Comparison of ENCODE assay signal across 19 cellular contexts in genomic region chr5:171369056-171369455, GRCh38. TPM values are rescaled to one million over a fixed set of nuclear protein-coding genes. Genes with fewer than 3 reads are reported as not detected.
DNase-seq lines count a peak whose midpoint lies in the region; ATAC-seq and TF ChIP-seq lines count a peak whose summit lies in the region.
"Had no signal": no experiment of that assay in that cellular context is flagged by ENCODE, and none has a peak within 500 bp of the region (broad histone marks: within the 10 kb centered on the region; RNA-seq: fewer than 3 reads in every experiment).

No MANE protein-coding gene starts in this region.

- intact Hi-C loops in mucosa of descending colon (cut with DNase I, micrococcal nuclease) = no loop called here
- intact Hi-C loops in transverse colon (cut with DNase I; ENCODE audit: low total_unique reads) = no loop called here

- peak; percentile 36 for DNase-seq in activated effector memory CD4-positive, alpha-beta T cell treated with anti-CD3 and anti-CD28 coated beads, Interleukin-2, amount 50 U/mL, for 16 hours
- no peak for DNase-seq in activated effector memory CD4-positive, alpha-beta T cell treated with Interleukin-2 at 50 U/mL for 16 hours
- DNase-seq in islet precursor cell (peak; percentile 51), mucosa of descending colon (peak in 2 of 3 donors; percentile 31 to 42), transverse colon (peak; percentile 28), T-helper 9 cell (no peak), ACHN (no peak)
- DNase-seq: 8988T; Calu3; CD8-positive, alpha-beta T cell; DMS79 treated with DMSO at 0.1 percent for 48 hours; GM23248; H7; HFFc6; IMR-90 had no signal

- WGBS in transverse colon (ENCODE audit: low coverage in 1 of 2), 2 donors = 54 to 75% methylated on average over 5 to 6 of the region's 6 CpGs

- H3K9me3 ChIP-seq in mucosa of descending colon = no peaks in the 10 kb centered on the region
- no peaks in the 10 kb centered on the region for H3K9me3 ChIP-seq in transverse colon
- H3K9me3 ChIP-seq: BLaER1 treated with 17β-estradiol and CSF1 and Interleukin-3, amounts not matched to agents 10 nM and 100 nM had no signal

- peak; percentile 56 for ATAC-seq in mucosa of descending colon
- no peak for ATAC-seq in GM18519 (IDR thresholded peaks at IDR 0.05; ENCODE audit: low FRiP score, unreplicated experiment)
- ATAC-seq: CD8-positive, alpha-beta T cell; GM12878; HCT116 had no signal

- peaks cover 3% of the 10 kb centered on the region for H3K27me3 ChIP-seq in transverse colon
- H3K27me3 ChIP-seq: BLaER1 treated with 17β-estradiol and CSF1 and Interleukin-3, amounts not matched to agents 10 nM and 100 nM had no signal

- H3K4me3 ChIP-seq in mucosa of descending colon = no peak overlapping the region
- H3K4me3 ChIP-seq in transverse colon = no peak overlapping the region
- H3K4me3 ChIP-seq: BLaER1 treated with 17β-estradiol and CSF1 and Interleukin-3, amounts not matched to agents 10 nM and 100 nM; GM12878; GM23248 had no signal

- TF ChIP-seq POLR2A in transverse colon (IDR thresholded peaks at IDR 0.05) = no peak

- H3K36me3 ChIP-seq in mucosa of descending colon (ENCODE audit: low read depth) (no peaks in the 10 kb centered on the region), transverse colon (no peaks in the 10 kb centered on the region)
- H3K36me3 ChIP-seq: BLaER1 treated with 17β-estradiol and CSF1 and Interleukin-3, amounts not matched to agents 10 nM and 100 nM had no signal

- in situ Hi-C loops in transverse colon (cut with MboI; ENCODE audit: low pct_ligation_motif_present in 1 of 4, low pct_unique_long_range_greater_than_20kb in 1 of 4, low sequenced_read_pairs in 3 of 4) (no loop called here), ACHN (cut with HindIII; ENCODE audit: low pct_ligation_motif_present, low pct_unique_long_range_greater_than_20kb, low sequenced_read_pairs) (no loop called here)

- no peak for TF ChIP-seq EP300 in transverse colon (IDR thresholded peaks at IDR 0.05; ENCODE audit: low read depth)

- no peaks in the 10 kb centered on the region for H3K4me1 ChIP-seq in mucosa of descending colon (ENCODE audit: low read depth)
- H3K4me1 ChIP-seq in transverse colon = no peaks in the 10 kb centered on the region

- no peak overlapping the region for H3K27ac ChIP-seq in transverse colon
- H3K27ac ChIP-seq: BLaER1 treated with 17β-estradiol and CSF1 and Interleukin-3, amounts not matched to agents 10 nM and 100 nM; GM23248 had no signal

- TF ChIP-seq CTCF in mucosa of descending colon (IDR thresholded peaks at IDR 0.05) (no peak), transverse colon (IDR thresholded peaks at IDR 0.05) (no peak)

RNA-seq across cellular contexts. Expression of gene NPM1, which starts 18.6 kb away (rescaled TPM):
- total RNA-seq in mucosa of descending colon (100 to 1,000 TPM; 404 to 623 (median 596) TPM), transverse colon (1,000 to 10,000 TPM in 1 of 4 donors, 100 to 1,000 TPM in 3; 279 to 2,349 (median 380) TPM)

RNA-seq across cellular contexts. Expression of gene FGF18, which starts 50.4 kb away (rescaled TPM):
- total RNA-seq in mucosa of descending colon (under 1 TPM in 2 of 3 donors, not detected in 1; 0.16 to 0.63 TPM), transverse colon (under 1 TPM in 2 of 4 donors, not detected in 2; 0.14 to 0.32 TPM)
- total RNA-seq: GM23248, IMR-90 had no signal

Comparison
In these comparisons a context has a peak if more than half of its experiments do, and no peak if none do; other contexts are left out.
1. DNase-seq: peak in activated effector memory CD4-positive, alpha-beta T cell treated with anti-CD3 and anti-CD28 coated beads, Interleukin-2, amount 50 U/mL, for 16 hours (single experiment), islet precursor cell (single experiment), mucosa of descending colon (2 of 3) and transverse colon (single experiment); none in activated effector memory CD4-positive, alpha-beta T cell treated with Interleukin-2 at 50 U/mL for 16 hours (single experiment), T-helper 9 cell (single experiment) and ACHN (single experiment).